26 cellular contexts compared by ENCODE assay signal in the genomic region with DNA sequence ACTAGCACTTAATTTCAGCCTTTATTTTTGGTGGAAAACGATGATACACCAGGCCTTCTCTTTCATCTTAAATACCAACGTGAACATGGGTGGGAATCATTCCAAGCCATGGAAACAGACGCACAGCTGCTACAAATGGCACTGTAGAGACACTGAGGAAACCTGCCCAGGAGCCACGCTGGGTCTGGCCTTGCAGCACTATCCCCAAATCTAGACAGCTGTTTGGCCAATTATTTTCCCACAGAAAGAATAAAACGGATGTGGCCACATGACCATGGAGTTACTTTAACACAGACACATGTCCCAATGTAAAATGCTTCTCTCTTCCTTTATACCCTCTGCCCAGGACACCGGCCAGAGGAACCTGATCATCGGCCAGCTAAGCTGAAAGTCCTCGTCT.
"Had no signal": no experiment of that assay in that cellular context is flagged by ENCODE, and none has a peak within 500 bp of the region (broad histone marks: within the 10 kb centered on the region; RNA-seq: fewer than 3 reads in every experiment).

No MANE protein-coding gene starts in this region.

- H3K36me3 ChIP-seq: prostate gland, uterus had no signal

- H3K27ac ChIP-seq: dorsolateral prefrontal cortex, esophagus muscularis mucosa, foreskin keratinocyte, gastroesophageal sphincter, heart right ventricle, left ventricle myocardium inferior, lower lobe of right lung, prostate gland, right atrium auricular region, stomach, tibial artery, upper lobe of left lung, uterus had no signal

- H3K9me3 Mint-ChIP-seq: natural killer cell; neural crest cell; stimulated activated effector memory CD8-positive, alpha-beta T cell treated with anti-CD3 and anti-CD28 coated beads, Interleukin-12 subunit alpha, Interleukin-12 subunit beta, amount 100 ng/mL, for 72 hours had no signal

- ATAC-seq: foreskin keratinocyte; gastroesophageal sphincter; heart right ventricle; lower lobe of right lung; natural killer cell; sciatic nerve; stimulated activated effector memory CD8-positive, alpha-beta T cell treated with anti-CD3 and anti-CD28 coated beads, Interleukin-12 subunit alpha, Interleukin-12 subunit beta, amount 100 ng/mL, for 72 hours had no signal

- FAIRE-seq: colon, endothelial cell of umbilical vein, islet of Langerhans had no signal

- H3K27ac Mint-ChIP-seq: natural killer cell; stimulated activated effector memory CD8-positive, alpha-beta T cell treated with anti-CD3 and anti-CD28 coated beads, Interleukin-12 subunit alpha, Interleukin-12 subunit beta, amount 100 ng/mL, for 72 hours had no signal

- DNase-seq: dorsolateral prefrontal cortex; effector CD4-positive, alpha-beta T cell; foreskin keratinocyte; heart right ventricle; hippocampal formation; kidney glomerular epithelial cell; left ventricle myocardium inferior; lower lobe of right lung; natural killer cell; stimulated activated CD4-positive, alpha-beta T cell treated with anti-CD3 and anti-CD28 coated beads, Interleukin-2, amount 100 ng/mL, for 24 hours; stimulated activated CD4-positive, alpha-beta T cell treated with anti-CD3 and anti-CD28 coated beads, Interleukin-4, amount 100 ng/mL, for 24 hours; stimulated activated naive CD4-positive, alpha-beta T cell treated with Interleukin-2 at 50 U/mL for 16 hours; stomach; tibial artery; upper lobe of left lung; uterus had no signal

- H3K4me3 ChIP-seq: dorsolateral prefrontal cortex, esophagus muscularis mucosa, gastroesophageal sphincter, heart right ventricle, left ventricle myocardium inferior, lower lobe of right lung, prostate gland, right atrium auricular region, stomach, tibial artery, upper lobe of left lung, uterus had no signal

- H3K4me3 Mint-ChIP-seq: natural killer cell; neural crest cell; stimulated activated effector memory CD8-positive, alpha-beta T cell treated with anti-CD3 and anti-CD28 coated beads, Interleukin-12 subunit alpha, Interleukin-12 subunit beta, amount 100 ng/mL, for 72 hours had no signal

- H3K27me3 ChIP-seq: dorsolateral prefrontal cortex, esophagus muscularis mucosa, foreskin keratinocyte, gastroesophageal sphincter, heart right ventricle, right atrium auricular region, stomach, tibial artery, upper lobe of left lung, uterus had no signal

- H3K9me3 ChIP-seq: esophagus muscularis mucosa, gastroesophageal sphincter, heart right ventricle, left ventricle myocardium inferior, lower lobe of right lung, prostate gland, right atrium auricular region, stomach, tibial artery, upper lobe of left lung, uterus had no signal

- H3K4me1 ChIP-seq: esophagus muscularis mucosa, foreskin keratinocyte, gastroesophageal sphincter, lower lobe of right lung, prostate gland, stomach, upper lobe of left lung, uterus had no signal

- H3K4me1 Mint-ChIP-seq: natural killer cell; neural crest cell; stimulated activated effector memory CD8-positive, alpha-beta T cell treated with anti-CD3 and anti-CD28 coated beads, Interleukin-12 subunit alpha, Interleukin-12 subunit beta, amount 100 ng/mL, for 72 hours had no signal
